Comparison of ENCODE assay signal across 6 cellular contexts in the genomic region with DNA sequence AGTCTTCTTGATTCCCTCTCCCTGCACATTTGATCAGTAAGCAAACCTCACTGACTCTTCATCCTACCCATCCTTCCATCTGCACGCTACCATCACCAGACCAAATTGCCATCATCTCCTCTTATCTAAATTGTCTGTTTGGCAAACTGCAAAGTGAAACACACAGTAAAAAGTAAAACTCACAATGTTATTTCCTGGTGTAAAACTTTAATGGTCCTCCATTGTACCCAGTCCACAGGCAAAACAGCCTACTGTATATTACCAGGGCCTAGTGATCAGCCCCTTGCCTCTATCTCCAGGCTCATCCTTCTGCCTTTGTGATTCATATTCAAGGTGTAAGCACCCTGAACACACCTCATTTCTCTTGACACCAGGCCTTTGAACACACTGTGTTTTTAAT.
"Had no signal": no experiment of that assay in that cellular context is flagged by ENCODE, and none has a peak within 500 bp of the region (broad histone marks: within the 10 kb centered on the region; RNA-seq: fewer than 3 reads in every experiment).

No MANE protein-coding gene starts in this region.

- H3K27ac ChIP-seq: HL-60 had no signal

- H3K36me3 Mint-ChIP-seq: IgD-negative memory B cell had no signal

- ATAC-seq: HepG2, K562 had no signal

- H3K27ac Mint-ChIP-seq: IgD-negative memory B cell had no signal

- H3K4me3 Mint-ChIP-seq: IgD-negative memory B cell had no signal

- H3K4me1 Mint-ChIP-seq: IgD-negative memory B cell had no signal

- DNase-seq: IMR-90, KBM-7 had no signal

- H3K4me3 ChIP-seq: K562 had no signal
